Comparison of ENCODE assay signal across 23 cellular contexts in the genomic region with DNA sequence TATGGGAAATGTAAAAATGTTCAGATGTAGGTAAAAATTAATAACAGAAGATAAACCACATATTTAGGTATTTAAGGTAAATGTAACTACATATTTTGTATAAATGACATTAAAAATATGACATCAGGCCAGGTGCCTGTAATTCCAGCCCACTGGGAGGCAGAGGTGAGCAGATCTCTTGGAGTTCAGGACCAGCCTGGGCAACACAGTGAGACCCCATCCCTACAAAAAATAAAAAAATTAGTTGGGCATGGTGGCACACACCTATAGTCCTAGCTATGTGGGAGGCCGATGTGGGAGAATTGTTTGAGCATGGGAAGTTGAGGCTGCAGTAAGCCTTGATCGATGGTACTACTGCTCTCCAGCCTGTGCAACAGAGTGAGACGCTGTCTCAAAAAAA.
"Had no signal": no experiment of that assay in that cellular context is flagged by ENCODE, and none has a peak within 500 bp of the region (broad histone marks: within the 10 kb centered on the region; RNA-seq: fewer than 3 reads in every experiment).

No MANE protein-coding gene starts in this region.

- ATAC-seq: effector memory CD8-positive, alpha-beta T cell; foreskin keratinocyte; heart right ventricle; left cardiac atrium; left lung; left ventricle myocardium superior; lower lobe of right lung; mucosa of descending colon; naive thymus-derived CD8-positive, alpha-beta T cell had no signal

- H3K9me3 ChIP-seq: colonic mucosa, esophagus muscularis mucosa, heart right ventricle, left lung, lower lobe of right lung, mucosa of descending colon had no signal

- H3K4me1 ChIP-seq: colonic mucosa, esophagus muscularis mucosa, foreskin keratinocyte, heart right ventricle, left lung, lower lobe of right lung had no signal

- DNase-seq: colonic mucosa; cortex of kidney; effector CD8-positive, alpha-beta T cell; effector memory CD8-positive, alpha-beta T cell; endodermal cell; foreskin keratinocyte; glutamatergic neuron; head of caudate nucleus; heart right ventricle; hippocampal formation; left cardiac atrium; left lung; left ventricle myocardium superior; lower lobe of right lung; mesenchymal stem cell; mucosa of descending colon; naive B cell; naive thymus-derived CD8-positive, alpha-beta T cell had no signal

- FAIRE-seq: endometrium, keratinocyte had no signal

- H3K36me3 Mint-ChIP-seq: mesothelial cell of epicardium; naive B cell; naive thymus-derived CD8-positive, alpha-beta T cell had no signal

- H3K36me3 ChIP-seq: colonic mucosa, esophagus muscularis mucosa, heart right ventricle, left lung, lower lobe of right lung had no signal

- H3K27ac ChIP-seq: colonic mucosa, esophagus muscularis mucosa, foreskin keratinocyte, heart right ventricle, left lung, lower lobe of right lung had no signal

- H3K4me3 ChIP-seq: colonic mucosa, esophagus muscularis mucosa, heart right ventricle, left lung, lower lobe of right lung, mucosa of descending colon had no signal

- H3K4me3 Mint-ChIP-seq: dendritic cell treated with granulocyte-macrophage colony-stimulating factor and Interleukin-4, amounts not matched to agents 40 ng/mL and 50 ng/mL, for 4 days; effector memory CD8-positive, alpha-beta T cell; endodermal cell; mesothelial cell of epicardium; naive thymus-derived CD8-positive, alpha-beta T cell had no signal

- H3K27me3 Mint-ChIP-seq: dendritic cell treated with granulocyte-macrophage colony-stimulating factor and Interleukin-4, amounts not matched to agents 40 ng/mL and 50 ng/mL, for 4 days; effector memory CD8-positive, alpha-beta T cell; naive B cell had no signal

- H3K4me1 Mint-ChIP-seq: mesothelial cell of epicardium; naive B cell; naive thymus-derived CD8-positive, alpha-beta T cell had no signal

- H3K27ac Mint-ChIP-seq: dendritic cell treated with granulocyte-macrophage colony-stimulating factor and Interleukin-4, amounts not matched to agents 40 ng/mL and 50 ng/mL, for 4 days; effector memory CD8-positive, alpha-beta T cell; endodermal cell; mesothelial cell of epicardium; naive thymus-derived CD8-positive, alpha-beta T cell had no signal

- H3K27me3 ChIP-seq: colonic mucosa, esophagus muscularis mucosa, heart right ventricle, left lung had no signal

- H3K9me3 Mint-ChIP-seq: dendritic cell treated with granulocyte-macrophage colony-stimulating factor and Interleukin-4, amounts not matched to agents 40 ng/mL and 50 ng/mL, for 4 days; endodermal cell; mesothelial cell of epicardium; naive B cell had no signal
